30 cellular contexts compared by ENCODE assay signal in genomic region chr5:92923885-92924284, GRCh38.
"Had no signal": no experiment of that assay in that cellular context is flagged by ENCODE, and none has a peak within 500 bp of the region (broad histone marks: within the 10 kb centered on the region; RNA-seq: fewer than 3 reads in every experiment).

No MANE protein-coding gene starts in this region.

- H3K4me1 ChIP-seq: adrenal gland, body of pancreas, breast epithelium had no signal

- H3K27me3 ChIP-seq: adrenal gland, body of pancreas, breast epithelium, SJCRH30 had no signal

- H3K27ac ChIP-seq: adrenal gland, body of pancreas, breast epithelium, PC-9, SJCRH30, SK-N-MC had no signal

- H3K4me1 Mint-ChIP-seq: activated CD4-positive, alpha-beta T cell treated with anti-CD3 and anti-CD28 coated beads for 36 hours; activated CD4-positive, alpha-beta T cell treated with anti-CD3 and anti-CD28 coated beads, Interleukin-2, amount 10 ng/mL, durations not matched to agents 7 days and 5 days had no signal

- DNase-seq: activated CD4-positive, alpha-beta T cell treated with anti-CD3 and anti-CD28 coated beads for 36 hours; activated CD4-positive, alpha-beta T cell treated with anti-CD3 and anti-CD28 coated beads, Interleukin-2, amount 10 ng/mL, durations not matched to agents 7 days and 5 days; activated CD4-positive, alpha-beta T cell treated with anti-CD3 and anti-CD28 coated beads, Interleukin-2, amount 50 U/mL, for 48 hours; activated CD8-positive, alpha-beta T cell treated with anti-CD3 and anti-CD28 coated beads, Interleukin-2, amount 10 ng/mL, durations not matched to agents 7 days and 5 days; activated gamma-delta T cell treated with Interleukin-2 at 50 U/mL for 16 hours; activated naive CD4-positive, alpha-beta T cell treated with anti-CD3 and anti-CD28 coated beads for 36 hours; activated T-cell treated with anti-CD3 and anti-CD28 coated beads, Interleukin-2, amount 50 U/mL, for 24 hours; adrenal gland; body of pancreas; Karpas-422; NCI-H1105; NCI-H1417 treated with DMSO at 0.1 percent for 48 hours; NCI-H187 treated with DMSO at 0.1 percent for 48 hours; NCI-H2081; NCI-H345; NCI-H524 treated with DMSO at 0.1 percent for 48 hours; NCI-H748 treated with DMSO at 0.1 percent for 48 hours; NK-92 treated with Interleukin-12 subunit alpha and Interleukin-12 subunit beta, amount 100 ng/mL, for 24 hours; PC-9; SHP77; SJCRH30 had no signal

- H3K36me3 ChIP-seq: adrenal gland, breast epithelium, SJCRH30 had no signal

- FAIRE-seq: astrocyte, TTC549 had no signal

- ATAC-seq: activated CD4-positive, alpha-beta T cell treated with anti-CD3 and anti-CD28 coated beads for 36 hours; activated CD4-positive, CD25-positive, alpha-beta regulatory T cell treated with anti-CD3 and anti-CD28 coated beads, Interleukin-2, amount 50 U/mL, for 24 hours; activated CD8-positive, alpha-beta T cell treated with anti-CD3 and anti-CD28 coated beads, Interleukin-2, amount 10 ng/mL, durations not matched to agents 7 days and 5 days; activated naive CD4-positive, alpha-beta T cell treated with anti-CD3 and anti-CD28 coated beads, Interleukin-2, amount 50 U/mL, for 72 hours; body of pancreas had no signal

- H3K4me2 ChIP-seq: PC-9 had no signal

- H3K36me3 Mint-ChIP-seq: activated naive CD4-positive, alpha-beta T cell treated with anti-CD3 and anti-CD28 coated beads, Interleukin-2, amount 50 U/mL, for 72 hours had no signal

- H3K4me3 Mint-ChIP-seq: activated CD4-positive, alpha-beta T cell treated with anti-CD3 and anti-CD28 coated beads for 36 hours; activated CD4-positive, alpha-beta T cell treated with anti-CD3 and anti-CD28 coated beads, Interleukin-2, amount 10 ng/mL, durations not matched to agents 7 days and 5 days; activated CD8-positive, alpha-beta T cell treated with anti-CD3 and anti-CD28 coated beads, Interleukin-2, amount 10 ng/mL, durations not matched to agents 7 days and 5 days; activated naive CD4-positive, alpha-beta T cell treated with anti-CD3 and anti-CD28 coated beads for 36 hours; activated T-cell treated with anti-CD3 and anti-CD28 coated beads, Interleukin-2, amount 50 U/mL, for 24 hours; activated T-helper 1 cell treated with anti-CD3 and anti-CD28 coated beads, Interleukin-12 subunit alpha, Interleukin-12 subunit beta, Interleukin-2, Interleukin-4 antibody, amounts not matched to agents 30 ng/mL and 10 ng/mL and 1 ng/mL, durations not matched to agents 14 hours and 24 hours and 36 hours; T-helper 1 cell treated with Interleukin-12 subunit alpha and Interleukin-12 subunit beta and Interleukin-4 antibody, amounts not matched to agents 30 μg/mL and 1 μg/mL, for 36 hours; T-helper 2 cell treated with Interferon-gamma antibody and Interleukin-4, amounts not matched to agents 5 μg/mL and 100 μg/mL, for 36 hours had no signal

- H3K9me3 ChIP-seq: adrenal gland, body of pancreas, breast epithelium, SJCRH30 had no signal

- H3K27me3 Mint-ChIP-seq: activated CD4-positive, alpha-beta T cell treated with anti-CD3 and anti-CD28 coated beads for 36 hours; activated CD4-positive, alpha-beta T cell treated with anti-CD3 and anti-CD28 coated beads, Interleukin-2, amount 10 ng/mL, durations not matched to agents 7 days and 5 days; activated T-cell treated with anti-CD3 and anti-CD28 coated beads, Interleukin-2, amount 50 U/mL, for 24 hours had no signal

- H3K9me3 Mint-ChIP-seq: activated CD4-positive, alpha-beta T cell treated with anti-CD3 and anti-CD28 coated beads, Interleukin-2, amount 10 ng/mL, durations not matched to agents 7 days and 5 days; activated naive CD4-positive, alpha-beta T cell treated with anti-CD3 and anti-CD28 coated beads for 36 hours; activated naive CD4-positive, alpha-beta T cell treated with anti-CD3 and anti-CD28 coated beads, Interleukin-2, amount 50 U/mL, for 72 hours; activated T-helper 1 cell treated with anti-CD3 and anti-CD28 coated beads, Interleukin-12 subunit alpha, Interleukin-12 subunit beta, Interleukin-2, Interleukin-4 antibody, amounts not matched to agents 30 ng/mL and 10 ng/mL and 1 ng/mL, durations not matched to agents 14 hours and 24 hours and 36 hours; T-helper 1 cell treated with Interleukin-12 subunit alpha and Interleukin-12 subunit beta and Interleukin-4 antibody, amounts not matched to agents 30 μg/mL and 1 μg/mL, for 36 hours; T-helper 2 cell treated with Interferon-gamma antibody and Interleukin-4, amounts not matched to agents 5 μg/mL and 100 μg/mL, for 36 hours had no signal

- H3K4me3 ChIP-seq: adrenal gland, body of pancreas, breast epithelium, PC-9, SJCRH30, SK-N-MC had no signal

- H2AFZ ChIP-seq: PC-9 had no signal
